9 cellular contexts compared by ENCODE assay signal in genomic region chr3:3015472-3016089, GRCh38.
DNase-seq lines count a peak whose midpoint lies in the region; ATAC-seq and TF ChIP-seq lines count a peak whose summit lies in the region.
"Had no signal": no experiment of that assay in that cellular context is flagged by ENCODE, and none has a peak within 500 bp of the region (broad histone marks: within the 10 kb centered on the region; RNA-seq: fewer than 3 reads in every experiment).

No MANE protein-coding gene starts in this region.

- TF ChIP-seq CTCF in right atrium auricular region (IDR thresholded peaks at IDR 0.05) (peak in 1 of 2 donors; percentile 71), fibroblast of lung (conservative IDR thresholded peaks at IDR 0.05 in 1 of 2, IDR thresholded peaks at IDR 0.05 in 1 of 2; ENCODE audit: low read depth in 1 of 2, low read length in 2 of 2) (peak in 1 of 2 donors; percentile 29)

- DNase-seq in Right ventricle myocardium superior: no peak
- no peak for DNase-seq in right atrium auricular region (ENCODE audit: low spot score)
- peak; percentile 18 for DNase-seq in NT2/D1 (ENCODE audit: low read depth, low spot score)
- peak; percentile 7 to 31 for DNase-seq in fibroblast of lung (ENCODE audit: low read depth in 2 of 2)
- DNase-seq in retina: peak; percentile 66
- no peak for DNase-seq in activated CD8-positive, alpha-beta memory T cell treated with anti-CD3 and anti-CD28 coated beads for 24 hours
- no peak for DNase-seq in effector memory CD8-positive, alpha-beta T cell

- H3K9me3 ChIP-seq in right atrium auricular region: no peaks in the 10 kb centered on the region
- no peaks in the 10 kb centered on the region for H3K9me3 ChIP-seq in NT2/D1 (ENCODE audit: insufficient read depth, low read length)
- H3K9me3 ChIP-seq in fibroblast of lung (ENCODE audit: control insufficient read depth, insufficient read depth, low read depth, low read length): no peaks in the 10 kb centered on the region

- no peak overlapping the region for H3K9ac ChIP-seq in NT2/D1 (ENCODE audit: insufficient read length, low read depth)
- no peak overlapping the region for H3K9ac ChIP-seq in fibroblast of lung (ENCODE audit: insufficient read depth, low read length)

- no peaks in the 10 kb centered on the region for H3K4me1 Mint-ChIP-seq in effector memory CD8-positive, alpha-beta T cell (ENCODE audit: low read depth in 2 of 2)
- H3K4me1 Mint-ChIP-seq: CD4-positive, alpha-beta memory T cell had no signal

- H3K4me3 ChIP-seq in right atrium auricular region (no peak overlapping the region), NT2/D1 (ENCODE audit: insufficient read length, low read depth) (no peak overlapping the region), fibroblast of lung (replicated peaks in 1 of 4; ENCODE audit: control extremely low read depth in 1 of 4, insufficient read depth in 1 of 4, low read depth in 3 of 4, low read length in 4 of 4) (no peak overlapping the region)

- H2AFZ ChIP-seq in fibroblast of lung (ENCODE audit: low read length): no peak overlapping the region

- peak; percentile 87 for ATAC-seq in Right ventricle myocardium superior (ENCODE audit: poor library complexity)
- peak; percentile 91 for ATAC-seq in HG03280 (IDR thresholded peaks at IDR 0.05; ENCODE audit: unreplicated experiment)
- no peak for ATAC-seq in effector memory CD8-positive, alpha-beta T cell (replicated peaks)

- no peaks in the 10 kb centered on the region for H3K36me3 Mint-ChIP-seq in effector memory CD8-positive, alpha-beta T cell (ENCODE audit: insufficient read depth)
- H3K36me3 Mint-ChIP-seq: CD4-positive, alpha-beta memory T cell had no signal

- H3K27ac ChIP-seq in right atrium auricular region (no peak overlapping the region), fibroblast of lung (ENCODE audit: insufficient read depth, low read length) (no peak overlapping the region)

- intact Hi-C loops in Right ventricle myocardium superior (cut with DNase I): loop anchor here (5.0 kb wide), 1 partner anchor 748 kb away; no protein-coding TSS in a partner anchor

- no peaks in the 10 kb centered on the region for H3K36me3 ChIP-seq in right atrium auricular region
- H3K36me3 ChIP-seq in NT2/D1 (ENCODE audit: insufficient read depth, insufficient read length, low read length): no peaks in the 10 kb centered on the region
- no peaks in the 10 kb centered on the region for H3K36me3 ChIP-seq in fibroblast of lung (ENCODE audit: control insufficient read depth, insufficient read depth, low read length)

- peaks cover 60 to 62% of the 10 kb centered on the region in 2 donors for H3K27me3 Mint-ChIP-seq in effector memory CD8-positive, alpha-beta T cell

- no peak overlapping the region for H3K4me2 ChIP-seq in fibroblast of lung (ENCODE audit: extremely low read depth, insufficient read depth, low read length)

- H3K27ac Mint-ChIP-seq in effector memory CD8-positive, alpha-beta T cell: no peak overlapping the region
- H3K27ac Mint-ChIP-seq: CD4-positive, alpha-beta memory T cell had no signal

- H4K20me1 ChIP-seq in fibroblast of lung (ENCODE audit: control insufficient read depth, extremely low read depth, insufficient read depth, low read length): no peaks in the 10 kb centered on the region

- no peaks in the 10 kb centered on the region for H3K9me3 Mint-ChIP-seq in effector memory CD8-positive, alpha-beta T cell
- H3K9me3 Mint-ChIP-seq: CD4-positive, alpha-beta memory T cell had no signal

- no peaks in the 10 kb centered on the region for H3K27me3 ChIP-seq in right atrium auricular region
- H3K27me3 ChIP-seq in NT2/D1 (ENCODE audit: insufficient read depth, insufficient read length): no peaks in the 10 kb centered on the region
- H3K27me3 ChIP-seq in fibroblast of lung (ENCODE audit: control insufficient read depth, insufficient read depth, low read length): no peaks in the 10 kb centered on the region

- H3K4me3 Mint-ChIP-seq in effector memory CD8-positive, alpha-beta T cell: no peak overlapping the region
- H3K4me3 Mint-ChIP-seq: CD4-positive, alpha-beta memory T cell had no signal

- no peaks in the 10 kb centered on the region for H3K79me2 ChIP-seq in fibroblast of lung (ENCODE audit: control insufficient read depth, insufficient read depth, low read length)

- H3K4me1 ChIP-seq in right atrium auricular region (peaks cover 0 to 4% of the 10 kb centered on the region in 2 donors), NT2/D1 (ENCODE audit: insufficient read depth, insufficient read length) (no peaks in the 10 kb centered on the region), fibroblast of lung (ENCODE audit: control insufficient read depth, extremely low read depth, insufficient read depth, low read length) (no peaks in the 10 kb centered on the region)

Comparison
In these comparisons a context has a peak if more than half of its experiments do, and no peak if none do; other contexts are left out.
1. DNase-seq: peak in NT2/D1 (single experiment), fibroblast of lung (2 of 2) and retina (single experiment); none in Right ventricle myocardium superior (single experiment), right atrium auricular region (single experiment), activated CD8-positive, alpha-beta memory T cell treated with anti-CD3 and anti-CD28 coated beads for 24 hours (single experiment) and effector memory CD8-positive, alpha-beta T cell (0 of 3).